Comparison of ENCODE assay signal across 14 cellular contexts in genomic region chr18:23684515-23685197, GRCh38. TPM values are rescaled to one million over a fixed set of nuclear protein-coding genes. Genes with fewer than 3 reads are reported as not detected.
DNase-seq lines count a peak whose midpoint lies in the region; ATAC-seq, FAIRE-seq and TF ChIP-seq lines count a peak whose summit lies in the region.
"Had no signal": no experiment of that assay in that cellular context is flagged by ENCODE, and none has a peak within 500 bp of the region (broad histone marks: within the 10 kb centered on the region; RNA-seq: fewer than 3 reads in every experiment).

No MANE protein-coding gene starts in this region.

- no peaks in the 10 kb centered on the region for H4K20me1 ChIP-seq in HCT116 (ENCODE audit: insufficient read depth)

- no TSS peak for BruUV-seq in HCT116 (replicated peaks; lab: Mats Ljungman, UMichigan)

- no peak for TF ChIP-seq RAD21 in HCT116 (IDR thresholded peaks at IDR 0.05; ENCODE audit: low read depth)

- no peak for ATAC-seq in HCT116

- peak overlapping the region; percentile 66 for H2AFZ ChIP-seq in HCT116 (ENCODE audit: low read depth, low read length, poor library complexity, severe bottlenecking)

- no peak for TF ChIP-seq POLR2A in HCT116 (IDR thresholded peaks at IDR 0.05; ENCODE audit: borderline replicate concordance, extremely low read depth, insufficient read depth, insufficient read length)

- no peaks in the 10 kb centered on the region for H3K9me2 ChIP-seq in HCT116 (ENCODE audit: insufficient read depth)

- H3K4me2 ChIP-seq in HCT116 (ENCODE audit: low read length), result peak overlapping the region; percentile 8

- H3K4me3 ChIP-seq in HCT116 (replicated peaks in 1 of 2; ENCODE audit: low read depth in 1 of 2, low read length in 2 of 2), result no peak overlapping the region
- H3K4me3 ChIP-seq: testis had no signal

- H3K4me1 ChIP-seq in HCT116 (ENCODE audit: control insufficient read depth in 1 of 2, insufficient read depth in 2 of 2, low read length in 2 of 2), result peaks cover 7 to 18% of the 10 kb centered on the region in 2 experiments
- H3K4me1 ChIP-seq: testis had no signal

- no peaks in the 10 kb centered on the region for H3K9me3 ChIP-seq in HCT116 (ENCODE audit: control insufficient read depth in 1 of 2, insufficient read depth in 1 of 2, low read depth in 1 of 2, low read length in 2 of 2)
- H3K9me3 ChIP-seq: testis had no signal

- H3K9ac ChIP-seq in HCT116 (ENCODE audit: low read length), result no peak overlapping the region

- POLR2A ChIA-PET in HCT116 (lab: Charles Lee), result no interaction called here

- H3K79me2 ChIP-seq in HCT116 (ENCODE audit: insufficient read depth, low read length), result no peaks in the 10 kb centered on the region

- CTCF ChIA-PET in HCT116 (lab: Charles Lee), result no interaction called here

- peak overlapping the region; percentile 75 for H3K27ac ChIP-seq in 22Rv1
- no peak overlapping the region for H3K27ac ChIP-seq in HCT116 (ENCODE audit: low read depth, low read length)
- peak overlapping the region; percentile 78 for H3K27ac ChIP-seq in VCaP
- H3K27ac ChIP-seq: HL-60, testis, WERI-Rb-1 had no signal

- intact Hi-C loops in HCT116 (cut with micrococcal nuclease), result no loop called here

- FAIRE-seq in islet of Langerhans (lab: Jason Lieb, UNC), result peak; percentile 51

- RAD21 ChIA-PET in HCT116 (lab: Charles Lee; ENCODE audit: low non-redundant PET in 1 of 2, low total read pairs in 2 of 2, uncharacterized antibody in 2 of 2, unreplicated experiment in 2 of 2), result no interaction called here

- H3K27me3 ChIP-seq in HCT116 (ENCODE audit: insufficient read depth, low read length), result no peaks in the 10 kb centered on the region
- H3K27me3 ChIP-seq: testis had no signal

- TF ChIP-seq CTCF in 22Rv1 (IDR thresholded peaks at IDR 0.05) (no peak), HCT116 (IDR thresholded peaks at IDR 0.05 in 2 of 3, conservative IDR thresholded peaks at IDR 0.05 in 1 of 3; ENCODE audit: borderline replicate concordance in 1 of 3, insufficient read depth in 1 of 3, low read depth in 2 of 3, low read length in 2 of 3) (no peak), VCaP (conservative IDR thresholded peaks at IDR 0.05) (no peak)

- DNase-seq in HCT116 (ENCODE audit: low read depth, low spot score) (no peak), NOMO-1 treated with dmso at 0.1 percent for 144 hours (lab: John Stamatoyannopoulos, UW; ENCODE audit: unreplicated experiment) (no peak), NCI-H187 treated with DMSO at 0.1 percent for 48 hours (lab: John Stamatoyannopoulos, UW) (no peak), activated T-cell treated with anti-CD3 and anti-CD28 coated beads for 4 hours (no peak), NCI-H1048 (lab: John Stamatoyannopoulos, UW) (no peak)
- DNase-seq: activated naive CD4-positive, alpha-beta T cell treated with anti-CD3 and anti-CD28 coated beads for 36 hours; cerebellar nuclear complex; H9; testis; WERI-Rb-1 had no signal

- no peaks in the 10 kb centered on the region for H3K36me3 ChIP-seq in HCT116 (ENCODE audit: control insufficient read depth in 1 of 2, insufficient read depth in 2 of 2, low read length in 2 of 2)
- H3K36me3 ChIP-seq: WERI-Rb-1 had no signal

TF ChIP-seq in HCT116, 20 proteins besides CTCF, POLR2A, EP300 and RAD21:
- TF ChIP-seq, protein P1, sequence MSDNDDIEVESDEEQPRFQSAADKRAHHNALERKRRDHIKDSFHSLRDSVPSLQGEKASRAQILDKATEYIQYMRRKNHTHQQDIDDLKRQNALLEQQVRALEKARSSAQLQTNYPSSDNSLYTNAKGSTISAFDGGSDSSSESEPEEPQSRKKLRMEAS (IDR thresholded peaks at IDR 0.05), result no peak
- TF ChIP-seq CEBPB (IDR thresholded peaks at IDR 0.05; ENCODE audit: low read depth) (no peak), FOSL1 (IDR thresholded peaks at IDR 0.05; ENCODE audit: low read depth) (no peak), EZH2 (IDR thresholded peaks at IDR 0.05) (no peak), YY1 (IDR thresholded peaks at IDR 0.05; ENCODE audit: extremely low read depth, insufficient replicate concordance, low read depth, low read length) (no peak), ELF1 (IDR thresholded peaks at IDR 0.05; ENCODE audit: borderline replicate concordance, low read depth) (no peak), SIN3A (IDR thresholded peaks at IDR 0.05; ENCODE audit: low read depth) (no peak), SP1 (IDR thresholded peaks at IDR 0.05; ENCODE audit: low read depth) (no peak), POLR2AphosphoS5 (IDR thresholded peaks at IDR 0.05; ENCODE audit: low read depth, low read length) (no peak), JUND (IDR thresholded peaks at IDR 0.05) (no peak), CBX3 (IDR thresholded peaks at IDR 0.05; ENCODE audit: low read depth) (no peak), TCF7L2 (IDR thresholded peaks at IDR 0.05; ENCODE audit: borderline replicate concordance, extremely low read depth, insufficient read depth, insufficient read length) (no peak), EZH2phosphoT487 (IDR thresholded peaks at IDR 0.05; ENCODE audit: borderline replicate concordance) (no peak), ATF3 (IDR thresholded peaks at IDR 0.05) (no peak), ZFX (IDR thresholded peaks at IDR 0.05) (no peak), SRF (IDR thresholded peaks at IDR 0.05; ENCODE audit: low read depth) (no peak), ZNF274 (IDR thresholded peaks at IDR 0.05; ENCODE audit: low read depth, low read length) (no peak)
- TF ChIP-seq, protein P2, sequence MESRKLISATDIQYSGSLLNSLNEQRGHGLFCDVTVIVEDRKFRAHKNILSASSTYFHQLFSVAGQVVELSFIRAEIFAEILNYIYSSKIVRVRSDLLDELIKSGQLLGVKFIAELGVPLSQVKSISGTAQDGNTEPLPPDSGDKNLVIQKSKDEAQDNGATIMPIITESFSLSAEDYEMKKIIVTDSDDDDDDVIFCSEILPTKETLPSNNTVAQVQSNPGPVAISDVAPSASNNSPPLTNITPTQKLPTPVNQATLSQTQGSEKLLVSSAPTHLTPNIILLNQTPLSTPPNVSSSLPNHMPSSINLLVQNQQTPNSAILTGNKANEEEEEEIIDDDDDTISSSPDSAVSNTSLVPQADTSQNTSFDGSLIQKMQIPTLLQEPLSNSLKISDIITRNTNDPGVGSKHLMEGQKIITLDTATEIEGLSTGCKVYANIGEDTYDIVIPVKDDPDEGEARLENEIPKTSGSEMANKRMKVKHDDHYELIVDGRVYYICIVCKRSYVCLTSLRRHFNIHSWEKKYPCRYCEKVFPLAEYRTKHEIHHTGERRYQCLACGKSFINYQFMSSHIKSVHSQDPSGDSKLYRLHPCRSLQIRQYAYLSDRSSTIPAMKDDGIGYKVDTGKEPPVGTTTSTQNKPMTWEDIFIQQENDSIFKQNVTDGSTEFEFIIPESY (IDR thresholded peaks at IDR 0.05; ENCODE audit: extremely low read depth, insufficient replicate concordance, low read length), result no peak

RNA-seq across cellular contexts. Expression of gene LAMA3, which starts 4.6 kb away (rescaled TPM):
- 5.6 TPM for total RNA-seq in HCT116 (2021; ENCODE audit: unreplicated experiment)
- 6.4 and 7.0 TPM in 2 replicates for polyA plus RNA-seq in HCT116 (2012)

RNA-seq across cellular contexts. Expression of gene ANKRD29, which starts 21.9 kb away (rescaled TPM):
- total RNA-seq in HCT116 (2021; ENCODE audit: unreplicated experiment), result 8.8 TPM
- polyA plus RNA-seq in HCT116 (2012), result 5.8 and 6.8 TPM in 2 replicates
- total RNA-seq: activated naive CD4-positive, alpha-beta T cell treated with anti-CD3 and anti-CD28 coated beads for 36 hours had no signal
